ENCODE assay signal across 1 cellular context in the genomic region with DNA sequence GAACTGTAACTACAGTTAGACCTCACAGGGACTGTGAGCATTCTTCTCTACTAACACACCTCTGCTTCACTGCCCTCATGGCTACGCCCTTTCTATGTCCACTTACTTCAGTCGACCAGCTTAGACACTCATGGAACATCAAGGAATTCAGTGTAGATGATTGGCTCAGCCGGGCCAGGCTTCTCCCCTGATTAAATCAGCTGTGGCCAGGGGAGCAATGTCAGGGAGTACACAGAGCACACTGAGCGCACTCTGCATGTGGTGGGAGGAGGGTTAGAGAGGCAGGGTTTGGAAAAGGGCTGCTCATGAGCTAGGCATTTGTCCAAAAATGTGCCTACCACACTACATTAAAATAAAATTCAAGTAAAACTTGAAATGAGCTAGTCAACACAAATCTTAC.
TF ChIP-seq lines count a peak whose summit lies in the region.

No MANE protein-coding gene starts in this region.

TF ChIP-seq in SK-N-SH treated with all-trans-retinoic acid at 6 μM for 48 hours, 23 proteins besides CTCF, POLR2A, EP300 and RAD21 (continued from another document):
- no peak for TF ChIP-seq CSRNP3 (CRISPR knock-in tag; IDR thresholded peaks at IDR 0.05)
- no peak for TF ChIP-seq TOX (CRISPR knock-in tag; IDR thresholded peaks at IDR 0.05; ENCODE audit: borderline replicate concordance)
- TF ChIP-seq ZNF565 (CRISPR knock-in tag; conservative IDR thresholded peaks at IDR 0.05; ENCODE audit: low read depth), result no peak
- no peak for TF ChIP-seq SNAI2 (CRISPR knock-in tag; IDR thresholded peaks at IDR 0.05)
- no peak for TF ChIP-seq RARB (CRISPR knock-in tag; IDR thresholded peaks at IDR 0.05)
- TF ChIP-seq ARNTL (CRISPR knock-in tag; IDR thresholded peaks at IDR 0.05; ENCODE audit: borderline replicate concordance, low read depth), result no peak
- TF ChIP-seq, protein P1, sequence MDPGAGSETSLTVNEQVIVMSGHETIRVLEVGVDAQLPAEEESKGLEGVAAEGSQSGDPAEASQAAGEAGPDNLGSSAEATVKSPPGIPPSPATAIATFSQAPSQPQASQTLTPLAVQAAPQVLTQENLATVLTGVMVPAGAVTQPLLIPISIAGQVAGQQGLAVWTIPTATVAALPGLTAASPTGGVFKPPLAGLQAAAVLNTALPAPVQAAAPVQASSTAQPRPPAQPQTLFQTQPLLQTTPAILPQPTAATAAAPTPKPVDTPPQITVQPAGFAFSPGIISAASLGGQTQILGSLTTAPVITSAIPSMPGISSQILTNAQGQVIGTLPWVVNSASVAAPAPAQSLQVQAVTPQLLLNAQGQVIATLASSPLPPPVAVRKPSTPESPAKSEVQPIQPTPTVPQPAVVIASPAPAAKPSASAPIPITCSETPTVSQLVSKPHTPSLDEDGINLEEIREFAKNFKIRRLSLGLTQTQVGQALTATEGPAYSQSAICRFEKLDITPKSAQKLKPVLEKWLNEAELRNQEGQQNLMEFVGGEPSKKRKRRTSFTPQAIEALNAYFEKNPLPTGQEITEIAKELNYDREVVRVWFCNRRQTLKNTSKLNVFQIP (CRISPR knock-in tag; IDR thresholded peaks at IDR 0.05; ENCODE audit: borderline replicate concordance, low read depth), result no peak
- TF ChIP-seq ESRRG (CRISPR knock-in tag; IDR thresholded peaks at IDR 0.05), result no peak
- TF ChIP-seq, protein P2, sequence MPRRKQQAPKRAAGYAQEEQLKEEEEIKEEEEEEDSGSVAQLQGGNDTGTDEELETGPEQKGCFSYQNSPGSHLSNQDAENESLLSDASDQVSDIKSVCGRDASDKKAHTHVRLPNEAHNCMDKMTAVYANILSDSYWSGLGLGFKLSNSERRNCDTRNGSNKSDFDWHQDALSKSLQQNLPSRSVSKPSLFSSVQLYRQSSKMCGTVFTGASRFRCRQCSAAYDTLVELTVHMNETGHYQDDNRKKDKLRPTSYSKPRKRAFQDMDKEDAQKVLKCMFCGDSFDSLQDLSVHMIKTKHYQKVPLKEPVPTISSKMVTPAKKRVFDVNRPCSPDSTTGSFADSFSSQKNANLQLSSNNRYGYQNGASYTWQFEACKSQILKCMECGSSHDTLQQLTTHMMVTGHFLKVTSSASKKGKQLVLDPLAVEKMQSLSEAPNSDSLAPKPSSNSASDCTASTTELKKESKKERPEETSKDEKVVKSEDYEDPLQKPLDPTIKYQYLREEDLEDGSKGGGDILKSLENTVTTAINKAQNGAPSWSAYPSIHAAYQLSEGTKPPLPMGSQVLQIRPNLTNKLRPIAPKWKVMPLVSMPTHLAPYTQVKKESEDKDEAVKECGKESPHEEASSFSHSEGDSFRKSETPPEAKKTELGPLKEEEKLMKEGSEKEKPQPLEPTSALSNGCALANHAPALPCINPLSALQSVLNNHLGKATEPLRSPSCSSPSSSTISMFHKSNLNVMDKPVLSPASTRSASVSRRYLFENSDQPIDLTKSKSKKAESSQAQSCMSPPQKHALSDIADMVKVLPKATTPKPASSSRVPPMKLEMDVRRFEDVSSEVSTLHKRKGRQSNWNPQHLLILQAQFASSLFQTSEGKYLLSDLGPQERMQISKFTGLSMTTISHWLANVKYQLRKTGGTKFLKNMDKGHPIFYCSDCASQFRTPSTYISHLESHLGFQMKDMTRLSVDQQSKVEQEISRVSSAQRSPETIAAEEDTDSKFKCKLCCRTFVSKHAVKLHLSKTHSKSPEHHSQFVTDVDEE (CRISPR knock-in tag; IDR thresholded peaks at IDR 0.05), result no peak
- no peak for TF ChIP-seq ZFP30 (CRISPR knock-in tag; IDR thresholded peaks at IDR 0.05)
- TF ChIP-seq ZC3H10 (CRISPR knock-in tag; IDR thresholded peaks at IDR 0.05), result no peak
- no peak for TF ChIP-seq PPARA (CRISPR knock-in tag; IDR thresholded peaks at IDR 0.05; ENCODE audit: borderline replicate concordance)
- TF ChIP-seq CSDC2 (CRISPR knock-in tag; IDR thresholded peaks at IDR 0.05), result no peak
- TF ChIP-seq ZNF8 (CRISPR knock-in tag; IDR thresholded peaks at IDR 0.05), result no peak
- no peak for TF ChIP-seq OSR1 (CRISPR knock-in tag; IDR thresholded peaks at IDR 0.05)
- TF ChIP-seq, protein P3, sequence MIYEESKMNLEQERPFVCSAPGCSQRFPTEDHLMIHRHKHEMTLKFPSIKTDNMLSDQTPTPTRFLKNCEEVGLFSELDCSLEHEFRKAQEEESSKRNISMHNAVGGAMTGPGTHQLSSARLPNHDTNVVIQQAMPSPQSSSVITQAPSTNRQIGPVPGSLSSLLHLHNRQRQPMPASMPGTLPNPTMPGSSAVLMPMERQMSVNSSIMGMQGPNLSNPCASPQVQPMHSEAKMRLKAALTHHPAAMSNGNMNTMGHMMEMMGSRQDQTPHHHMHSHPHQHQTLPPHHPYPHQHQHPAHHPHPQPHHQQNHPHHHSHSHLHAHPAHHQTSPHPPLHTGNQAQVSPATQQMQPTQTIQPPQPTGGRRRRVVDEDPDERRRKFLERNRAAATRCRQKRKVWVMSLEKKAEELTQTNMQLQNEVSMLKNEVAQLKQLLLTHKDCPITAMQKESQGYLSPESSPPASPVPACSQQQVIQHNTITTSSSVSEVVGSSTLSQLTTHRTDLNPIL (CRISPR knock-in tag; IDR thresholded peaks at IDR 0.05; ENCODE audit: low read depth), result no peak
